ENCODE assay signal across 18 cellular contexts in genomic region chr17:11852911-11853310, GRCh38.
DNase-seq lines count a peak whose midpoint lies in the region; ATAC-seq, FAIRE-seq and TF ChIP-seq lines count a peak whose summit lies in the region.
"Had no signal": no experiment of that assay in that cellular context is flagged by ENCODE, and none has a peak within 500 bp of the region (broad histone marks: within the 10 kb centered on the region; RNA-seq: fewer than 3 reads in every experiment).

No MANE protein-coding gene starts in this region.

- H2BK120ac ChIP-seq in H1 (replicated peaks; ENCODE audit: low read depth, low read length) = no peak overlapping the region

- DNase-seq in RWPE2 (ENCODE audit: low spot score) = no peak
- DNase-seq in H1 (ENCODE audit: low read depth in 1 of 2, low spot score in 2 of 2) = no peak
- no peak for DNase-seq in left colon
- no peak for DNase-seq in thyroid gland
- DNase-seq in NCI-H748 (lab: John Stamatoyannopoulos, UW; ENCODE audit: unreplicated experiment) = no peak
- DNase-seq in DMS53 treated with DMSO at 0.1 percent for 48 hours (lab: John Stamatoyannopoulos, UW; ENCODE audit: unreplicated experiment) = no peak
- DNase-seq in omental fat pad (ENCODE audit: low spot score) = no peak
- DNase-seq: activated CD4-positive, alpha-beta T cell treated with anti-CD3 and anti-CD28 coated beads for 36 hours; activated naive CD8-positive, alpha-beta T cell treated with anti-CD3 and anti-CD28 coated beads, Interleukin-2, amount 50 U/mL, for 24 hours; CD8-positive, alpha-beta T cell; central memory CD4-positive, alpha-beta T cell; DMS53; effector CD8-positive, alpha-beta T cell; NCI-H2029 treated with DMSO at 0.1 percent for 48 hours; stimulated activated CD8-positive, alpha-beta memory T cell treated with anti-CD3 and anti-CD28 coated beads, Interleukin-4, amount 100 ng/mL, for 48 hours; SW 1271 had no signal

- no peak overlapping the region for H3K9ac ChIP-seq in H1 (replicated peaks in 1 of 4; ENCODE audit: extremely low read depth in 1 of 4, low read depth in 3 of 4, low read length in 3 of 4)

- H4K8ac ChIP-seq in H1 (ENCODE audit: extremely low read depth, insufficient read depth, low read length) = no peak overlapping the region

- H3K4me2 ChIP-seq in H1 (ENCODE audit: insufficient read depth in 1 of 2, low read depth in 2 of 2, low read length in 2 of 2) = no peak overlapping the region

- no peak for FAIRE-seq in H1 (lab: Jason Lieb, UNC)
- FAIRE-seq: TTC549 had no signal

- H3K27me3 ChIP-seq in RWPE2 (ENCODE audit: insufficient read depth, poor library complexity, severe bottlenecking) = no peaks in the 10 kb centered on the region
- no peaks in the 10 kb centered on the region for H3K27me3 ChIP-seq in H1 (replicated peaks in 1 of 4; ENCODE audit: control insufficient read depth in 3 of 4, extremely low read depth in 1 of 4, insufficient read depth in 3 of 4, low read length in 3 of 4)
- H3K27me3 ChIP-seq in thyroid gland = no peaks in the 10 kb centered on the region

- H3K4me3 ChIP-seq in RWPE2 (ENCODE audit: severe bottlenecking) (no peak overlapping the region), H1 (ENCODE audit: extremely low read depth in 1 of 4, insufficient read depth in 2 of 4, low read depth in 3 of 4, low read length in 4 of 4) (no peak overlapping the region), thyroid gland (replicated peaks in 1 of 3) (no peak overlapping the region)

- no peak overlapping the region for H3K23ac ChIP-seq in H1 (ENCODE audit: insufficient read length)

- no peaks in the 10 kb centered on the region for H3K79me1 ChIP-seq in H1 (ENCODE audit: low read depth, low read length)

- peak; percentile 44; the same call in 2 of the 3 replicates for ATAC-seq in RWPE2 (ENCODE audit: low read depth)
- ATAC-seq in left colon = peak; percentile 54
- no peak for ATAC-seq in omental fat pad (ENCODE audit: low FRiP score)
- ATAC-seq: activated CD4-positive, alpha-beta T cell treated with anti-CD3 and anti-CD28 coated beads for 36 hours; activated naive CD8-positive, alpha-beta T cell treated with anti-CD3 and anti-CD28 coated beads, Interleukin-2, amount 50 U/mL, for 24 hours; activated T-helper 17 cell treated with anti-CD3 and anti-CD28 coated beads, Interleukin-2, amount 50 U/mL, for 72 hours; CD8-positive, alpha-beta T cell had no signal

- H3K36me3 ChIP-seq in RWPE2 (ENCODE audit: low read depth) (no peaks in the 10 kb centered on the region), H1 (ENCODE audit: control insufficient read depth in 2 of 4, insufficient read depth in 4 of 4, low read length in 3 of 4) (no peaks in the 10 kb centered on the region), thyroid gland (no peaks in the 10 kb centered on the region)

- no peak overlapping the region for H2BK15ac ChIP-seq in H1 (ENCODE audit: low read length)

- WGBS in H1 (ENCODE audit: extremely low coverage in 1 of 2, insufficient coverage in 1 of 2, insufficient read length in 1 of 2, insufficient replicate concordance in 2 of 2, low coverage in 1 of 2, low lambda C conversion rate in 2 of 2, missing lambda C conversion rate in 1 of 2), 2 experiments = 84% methylated on average over 2 of the region's 2 CpGs; no CpG with 5 or more reads in 1 of the 2 experiments
- WGBS in thyroid gland, 2 donors = 71 to 97% methylated on average over 2 of the region's 2 CpGs

- 0 out of 2 replicates have a peak overlapping the region, but pooled peaks have one; percentile 18 for H2AFZ ChIP-seq in H1 (ENCODE audit: low read length)

- H3K79me2 ChIP-seq in H1 (ENCODE audit: control insufficient read depth in 1 of 2, insufficient read depth in 2 of 2, low read length in 2 of 2) = no peaks in the 10 kb centered on the region

- no peak overlapping the region for H3K56ac ChIP-seq in H1 (replicated peaks; ENCODE audit: insufficient read length, low read depth, low read length)

- H3K4me1 ChIP-seq in RWPE2 (ENCODE audit: insufficient read depth, poor library complexity, severe bottlenecking) = no peaks in the 10 kb centered on the region
- H3K4me1 ChIP-seq in H1 (replicated peaks in 1 of 4; ENCODE audit: control insufficient read depth in 3 of 4, insufficient read depth in 4 of 4, low read length in 3 of 4) = peaks cover 0 to 13% (median 3%) of the 10 kb centered on the region in 4 experiments; a peak in 4 of 7 replicates
- peaks cover 0 to 10% of the 10 kb centered on the region in 2 donors for H3K4me1 ChIP-seq in thyroid gland

- no peak for TF ChIP-seq EP300 in H1 (IDR thresholded peaks at IDR 0.05; ENCODE audit: borderline replicate concordance in 1 of 2, low read depth in 2 of 2, low read length in 2 of 2)

- TF ChIP-seq POLR2A in H1 (IDR thresholded peaks at IDR 0.05; ENCODE audit: control extremely low read depth in 1 of 2, low read depth in 2 of 2, low read length in 2 of 2) (no peak), thyroid gland (IDR thresholded peaks at IDR 0.05) (no peak)

- CTCF ChIA-PET in H1 (lab: Charles Lee; ENCODE audit: partially characterized antibody) = interaction anchor here (1.1 kb wide), 2 partner anchors 11 to 55 kb away, joined by 3 read pairs; no protein-coding TSS in a partner anchor

- no peak overlapping the region for H4K5ac ChIP-seq in H1 (ENCODE audit: insufficient read length, low read depth, low read length)

- TF ChIP-seq CTCF in RWPE2 (IDR thresholded peaks at IDR 0.05; ENCODE audit: poor library complexity, severe bottlenecking) (no peak), H1 (IDR thresholded peaks at IDR 0.05; ENCODE audit: control extremely low read depth in 1 of 3, insufficient read depth in 1 of 3, low read depth in 1 of 3, low read length in 3 of 3) (no peak), thyroid gland (IDR thresholded peaks at IDR 0.05) (no peak), omental fat pad (IDR thresholded peaks at IDR 0.05) (no peak)

- intact Hi-C loops in left colon (cut with DNase I, micrococcal nuclease) = no loop called here
- intact Hi-C loops in thyroid gland (cut with DNase I) = no loop called here

- H3K27ac ChIP-seq in RWPE2 (ENCODE audit: poor library complexity, severe bottlenecking) (no peak overlapping the region), H1 (ENCODE audit: low read depth, low read length) (no peak overlapping the region), thyroid gland (peak overlapping the region in 2 of 3 donors; percentile 27 to 77)

- H2BK20ac ChIP-seq in H1 (ENCODE audit: low read length) = no peak overlapping the region

- H3K9me3 ChIP-seq in RWPE2 (ENCODE audit: severe bottlenecking) = no peaks in the 10 kb centered on the region
- H3K9me3 ChIP-seq in H1 (ENCODE audit: insufficient read depth in 2 of 2, low read depth in 1 of 2, low read length in 1 of 2) = no peaks in the 10 kb centered on the region
- no peaks in the 10 kb centered on the region for H3K9me3 ChIP-seq in thyroid gland

- no peak overlapping the region for H3K4ac ChIP-seq in H1 (replicated peaks; ENCODE audit: insufficient read length, low read depth, low read length)

- no peak overlapping the region for H2BK12ac ChIP-seq in H1 (ENCODE audit: low read depth, low read length)

- H4K20me1 ChIP-seq in H1 (replicated peaks in 1 of 2; ENCODE audit: control insufficient read depth in 1 of 2, insufficient read depth in 2 of 2, low read length in 2 of 2) = no peaks in the 10 kb centered on the region

- H4K91ac ChIP-seq in H1 (replicated peaks; ENCODE audit: insufficient read length, low read length) = no peak overlapping the region

- no peak overlapping the region for H2BK5ac ChIP-seq in H1 (ENCODE audit: low read depth, low read length)

- H3K18ac ChIP-seq in H1 (ENCODE audit: extremely low read depth, low read length) = no peak overlapping the region

- no peak overlapping the region for H2AK5ac ChIP-seq in H1 (ENCODE audit: low read depth, low read length)

- H3K14ac ChIP-seq in H1 (ENCODE audit: insufficient read length) = no peak overlapping the region

- POLR2A ChIA-PET in H1 (lab: Charles Lee; ENCODE audit: partially characterized antibody) = no interaction called here

- no peaks in the 10 kb centered on the region for H3K23me2 ChIP-seq in H1 (ENCODE audit: low read depth, low read length)

- TF ChIP-seq RAD21 in H1 (IDR thresholded peaks at IDR 0.05 in 1 of 2, conservative IDR thresholded peaks at IDR 0.05 in 1 of 2; ENCODE audit: low read depth in 2 of 2, low read length in 2 of 2) = no peak

TF ChIP-seq in H1, 55 proteins besides CTCF, POLR2A, EP300 and RAD21:
- TF ChIP-seq PHF8 (conservative IDR thresholded peaks at IDR 0.05; ENCODE audit: low read depth, low read length) = no peak

Comparison
In these comparisons a context has a peak if more than half of its experiments do, and no peak if none do; other contexts are left out.
1. H3K27ac ChIP-seq: peak in thyroid gland (2 of 3); none in RWPE2 (single experiment) and H1 (single experiment).